ENCODE assay signal across 15 cellular contexts in the genomic region with DNA sequence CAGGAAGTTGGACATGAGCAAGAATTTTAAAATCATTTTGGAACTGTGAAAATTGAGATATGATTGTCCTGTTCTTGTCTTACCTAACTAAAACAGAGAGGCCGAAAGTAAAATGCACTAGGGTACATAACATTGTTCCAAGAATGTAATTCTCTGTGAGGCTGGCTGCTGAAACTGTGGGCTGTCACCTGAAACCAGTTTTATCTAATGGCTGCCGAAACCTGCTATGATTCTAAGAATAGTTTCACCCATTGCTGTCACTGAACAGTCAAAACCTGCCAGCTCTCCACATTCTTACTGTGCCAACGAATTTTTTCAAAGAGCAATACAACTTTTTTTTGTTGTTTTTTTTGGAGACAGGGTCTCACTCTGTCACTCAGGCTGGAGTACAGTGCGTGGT.
DNase-seq lines count a peak whose midpoint lies in the region; ATAC-seq and TF ChIP-seq lines count a peak whose summit lies in the region.
"Had no signal": no experiment of that assay in that cellular context is flagged by ENCODE, and none has a peak within 500 bp of the region (broad histone marks: within the 10 kb centered on the region; RNA-seq: fewer than 3 reads in every experiment).

No MANE protein-coding gene starts in this region.

- H3K36me3 Mint-ChIP-seq in activated CD4-positive, alpha-beta T cell treated with anti-CD3 and anti-CD28 coated beads, Interleukin-2, amount 10 ng/mL, durations not matched to agents 7 days and 5 days (ENCODE audit: low read depth) = no peaks in the 10 kb centered on the region
- H3K36me3 Mint-ChIP-seq: CD8-positive, alpha-beta memory T cell; T-cell had no signal

- intact Hi-C loops in mucosa of descending colon (cut with DNase I, micrococcal nuclease) = no loop called here

- no peak overlapping the region for H3K4me3 ChIP-seq in mucosa of descending colon

- H3K9me3 ChIP-seq in mucosa of descending colon = no peaks in the 10 kb centered on the region

- CTCF ChIA-PET in activated CD4-positive, alpha-beta T cell treated with anti-CD3 and anti-CD28 coated beads, Interleukin-2, amount 10 ng/mL, durations not matched to agents 7 days and 5 days (lab: Charles Lee) = no interaction called here

- no peak for TF ChIP-seq CTCF in mucosa of descending colon (IDR thresholded peaks at IDR 0.05)

- no peaks in the 10 kb centered on the region for H3K4me1 ChIP-seq in mucosa of descending colon (ENCODE audit: low read depth)

- H3K27me3 Mint-ChIP-seq in activated CD4-positive, alpha-beta T cell treated with anti-CD3 and anti-CD28 coated beads, Interleukin-2, amount 10 ng/mL, durations not matched to agents 7 days and 5 days = no peaks in the 10 kb centered on the region
- H3K27me3 Mint-ChIP-seq: CD8-positive, alpha-beta memory T cell; T-cell had no signal

- H3K4me1 Mint-ChIP-seq in activated CD4-positive, alpha-beta T cell treated with anti-CD3 and anti-CD28 coated beads, Interleukin-2, amount 10 ng/mL, durations not matched to agents 7 days and 5 days = no peaks in the 10 kb centered on the region
- H3K4me1 Mint-ChIP-seq: CD8-positive, alpha-beta memory T cell; T-cell had no signal

- no peaks in the 10 kb centered on the region for H3K36me3 ChIP-seq in mucosa of descending colon (ENCODE audit: low read depth)

- ATAC-seq in GM18909 (IDR thresholded peaks at IDR 0.05; ENCODE audit: poor library complexity, unreplicated experiment) (peak; percentile 82), GM21717 (IDR thresholded peaks at IDR 0.05; ENCODE audit: unreplicated experiment) (peak; percentile 96), HG03175 (IDR thresholded peaks at IDR 0.05; ENCODE audit: unreplicated experiment) (peak; percentile 79), mucosa of descending colon (peak; percentile 7), left lobe of liver (no peak)
- ATAC-seq: T-cell had no signal

- no peak for DNase-seq in mucosa of descending colon
- DNase-seq in left lobe of liver (ENCODE audit: low spot score) = no peak
- no peak for DNase-seq in activated CD4-positive, alpha-beta T cell treated with anti-CD3 and anti-CD28 coated beads, Interleukin-2, amount 10 ng/mL, durations not matched to agents 7 days and 5 days
- DNase-seq in NK-92 (lab: John Stamatoyannopoulos, UW; ENCODE audit: unreplicated experiment) = no peak
- DNase-seq: activated gamma-delta T cell treated with Interleukin-2 at 50 U/mL for 16 hours; CD8-positive, alpha-beta memory T cell; H7; IMR-90; mesenchymal stem cell; NCI-H2029 treated with DMSO at 0.1 percent for 48 hours; stimulated activated CD4-positive, alpha-beta T cell treated with anti-CD3 and anti-CD28 coated beads, Interleukin-4, amount 100 ng/mL, for 4 hours; T-cell had no signal

- POLR2A ChIA-PET in activated CD4-positive, alpha-beta T cell treated with anti-CD3 and anti-CD28 coated beads, Interleukin-2, amount 10 ng/mL, durations not matched to agents 7 days and 5 days (lab: Charles Lee) = no interaction called here

- no peaks in the 10 kb centered on the region for H3K9me3 Mint-ChIP-seq in activated CD4-positive, alpha-beta T cell treated with anti-CD3 and anti-CD28 coated beads, Interleukin-2, amount 10 ng/mL, durations not matched to agents 7 days and 5 days
- H3K9me3 Mint-ChIP-seq: CD8-positive, alpha-beta memory T cell had no signal

- no peak overlapping the region for H3K27ac Mint-ChIP-seq in activated CD4-positive, alpha-beta T cell treated with anti-CD3 and anti-CD28 coated beads, Interleukin-2, amount 10 ng/mL, durations not matched to agents 7 days and 5 days
- H3K27ac Mint-ChIP-seq: CD8-positive, alpha-beta memory T cell; T-cell had no signal

- no peak overlapping the region for H3K4me3 Mint-ChIP-seq in activated CD4-positive, alpha-beta T cell treated with anti-CD3 and anti-CD28 coated beads, Interleukin-2, amount 10 ng/mL, durations not matched to agents 7 days and 5 days
- H3K4me3 Mint-ChIP-seq: CD8-positive, alpha-beta memory T cell; T-cell had no signal
